Comparison of ENCODE assay signal across 8 cellular contexts in the genomic region with DNA sequence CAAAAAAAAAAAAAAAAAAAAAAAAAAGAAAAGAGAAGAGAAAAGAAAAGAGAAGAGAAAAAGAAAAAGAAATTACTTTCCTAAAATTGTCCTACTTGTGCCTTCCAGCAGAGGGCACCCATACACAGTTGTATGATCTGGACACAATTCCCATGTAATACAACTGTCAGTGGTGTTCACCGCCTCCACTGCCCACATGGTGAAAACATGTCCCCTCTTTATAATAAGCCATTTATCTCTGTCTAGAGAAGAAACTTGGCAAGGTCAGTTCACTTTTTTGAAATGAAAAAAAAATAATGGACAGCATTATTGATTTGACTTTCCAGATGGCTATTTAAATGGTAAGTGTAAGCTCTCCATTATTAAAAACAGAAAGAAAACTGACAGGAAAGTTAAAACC.
DNase-seq lines count a peak whose midpoint lies in the region; ATAC-seq, FAIRE-seq and TF ChIP-seq lines count a peak whose summit lies in the region.

No MANE protein-coding gene starts in this region.

- H3K4me1 ChIP-seq in foreskin keratinocyte (no peaks in the 10 kb centered on the region), prostate gland (replicated peaks) (no peaks in the 10 kb centered on the region)

- FAIRE-seq in H54 (lab: Jason Lieb, UNC) = no peak

- DNase-seq in 8988T = peak; percentile 18
- peak; percentile 63 for DNase-seq in G401 (ENCODE audit: low spot score)
- peak; percentile 16 for DNase-seq in H54 (ENCODE audit: insufficient read length, low spot score)
- DNase-seq in LHCN-M2 (ENCODE audit: low read depth) = peak; percentile 26
- DNase-seq in SW480 (ENCODE audit: low spot score) = peak; percentile 39
- peak in 1 of 2 donors; percentile 41 for DNase-seq in foreskin keratinocyte
- DNase-seq in prostate gland (ENCODE audit: low spot score) = no peak
- no peak for DNase-seq in posterior vena cava (ENCODE audit: low spot score)

- H3K27ac ChIP-seq in foreskin keratinocyte (no peak overlapping the region), prostate gland (no peak overlapping the region)

- no peak overlapping the region for H3K4me3 ChIP-seq in prostate gland

- no peaks in the 10 kb centered on the region for H3K9me3 ChIP-seq in prostate gland

- in situ Hi-C loops in G401 (cut with HindIII; ENCODE audit: low sequenced_read_pairs) = no loop called here

- ATAC-seq in foreskin keratinocyte = peak; percentile 77

- no peaks in the 10 kb centered on the region for H3K27me3 ChIP-seq in foreskin keratinocyte
- no peaks in the 10 kb centered on the region for H3K27me3 ChIP-seq in prostate gland (replicated peaks; ENCODE audit: insufficient read depth)

- WGBS in prostate gland = 11% methylated on average over 1 of the region's 1 CpG

- intact Hi-C loops in prostate gland (cut with DNase I) (no loop called here), posterior vena cava (cut with DNase I) (no loop called here)

- TF ChIP-seq CTCF in foreskin keratinocyte (conservative IDR thresholded peaks at IDR 0.05) = peak; percentile 78
- peak in 3 of 4 experiments; percentile 17 to 49 (median 46) for TF ChIP-seq CTCF in prostate gland (IDR thresholded peaks at IDR 0.05)

- H3K36me3 ChIP-seq in prostate gland = no peaks in the 10 kb centered on the region

- no peak for TF ChIP-seq POLR2A in H54 (IDR thresholded peaks at IDR 0.05; ENCODE audit: low read depth, low read length)
- no peak for TF ChIP-seq POLR2A in prostate gland (IDR thresholded peaks at IDR 0.05)

Comparison
In these comparisons a context has a peak if more than half of its experiments do, and no peak if none do; other contexts are left out.
1. DNase-seq: peak in 8988T (single experiment), G401 (single experiment), H54 (single experiment), LHCN-M2 (single experiment) and SW480 (single experiment); none in prostate gland (single experiment) and posterior vena cava (single experiment).